9 cellular contexts compared by ENCODE assay signal in genomic region chr16:1181715-1182671, GRCh38. TPM values are rescaled to one million over a fixed set of nuclear protein-coding genes. Genes with fewer than 3 reads are reported as not detected.
DNase-seq lines count a peak whose midpoint lies in the region; ATAC-seq, FAIRE-seq and TF ChIP-seq lines count a peak whose summit lies in the region.
"Had no signal": no experiment of that assay in that cellular context is flagged by ENCODE, and none has a peak within 500 bp of the region (broad histone marks: within the 10 kb centered on the region; RNA-seq: fewer than 3 reads in every experiment).

No MANE protein-coding gene starts in this region.

- no peak for ATAC-seq in GM21447 (IDR thresholded peaks at IDR 0.05; ENCODE audit: unreplicated experiment)

- H3K9ac ChIP-seq in astrocyte (ENCODE audit: low read length) (peak overlapping the region; percentile 73), smooth muscle cell (ENCODE audit: low read depth) (no peak overlapping the region)

- peak overlapping the region; percentile 3 for H3K4me3 Mint-ChIP-seq in astrocyte (ENCODE audit: unreplicated experiment)

- H3K36me3 ChIP-seq in astrocyte (ENCODE audit: insufficient read depth, low read length) (no peaks in the 10 kb centered on the region), kidney epithelial cell (ENCODE audit: control insufficient read depth, insufficient read depth, low read length) (no peaks in the 10 kb centered on the region), smooth muscle cell (ENCODE audit: low read depth) (no peaks in the 10 kb centered on the region)

- TF ChIP-seq CTCF in astrocyte (IDR thresholded peaks at IDR 0.05; ENCODE audit: insufficient read depth, low read depth, low read length) = no peak
- peak; percentile 0 for TF ChIP-seq CTCF in kidney epithelial cell (IDR thresholded peaks at IDR 0.05; ENCODE audit: insufficient read depth, low read length, poor library complexity, severe bottlenecking)
- no peak for TF ChIP-seq CTCF in smooth muscle cell (IDR thresholded peaks at IDR 0.05; ENCODE audit: borderline replicate concordance, insufficient read depth, poor library complexity, severe bottlenecking)

- H2AFZ ChIP-seq in astrocyte (ENCODE audit: low read depth, low read length) = peak overlapping the region; percentile 42
- H2AFZ ChIP-seq in smooth muscle cell (ENCODE audit: low read depth) = no peak overlapping the region

- H3K27me3 Mint-ChIP-seq in astrocyte (ENCODE audit: low read depth, unreplicated experiment) = peaks cover 2% of the 10 kb centered on the region

- DNase-seq in HCEC 1CT (peak; percentile 63), astrocyte (ENCODE audit: low read depth) (peak; percentile 83), kidney epithelial cell (ENCODE audit: low read depth) (peak; percentile 69), smooth muscle cell (lab: John Stamatoyannopoulos, UW; ENCODE audit: unreplicated experiment) (peak; percentile 32), iPS-NIHi7 (ENCODE audit: extremely low spot score) (no peak), hippocampal formation (lab: John Stamatoyannopoulos, UW) (no peak), RPMI8226 (no peak)
- DNase-seq: stimulated activated CD4-positive, alpha-beta T cell treated with anti-CD3 and anti-CD28 coated beads, Interleukin-4, amount 100 ng/mL, for 24 hours had no signal

- H3K4me3 ChIP-seq in astrocyte (ENCODE audit: insufficient read depth, low read depth, low read length) (peak overlapping the region; percentile 5), kidney epithelial cell (ENCODE audit: low read depth, low read length) (no peak overlapping the region), smooth muscle cell (no peak overlapping the region)

- H3K9me3 ChIP-seq in astrocyte (ENCODE audit: insufficient read depth, low read depth, low read length) (no peaks in the 10 kb centered on the region), smooth muscle cell (replicated peaks; ENCODE audit: low read depth) (no peaks in the 10 kb centered on the region)

- no peaks in the 10 kb centered on the region for H3F3A ChIP-seq in smooth muscle cell (ENCODE audit: low read depth)

- peak overlapping the region; percentile 83 for H3K4me2 ChIP-seq in astrocyte (ENCODE audit: low read length)
- H3K4me2 ChIP-seq in smooth muscle cell = peak overlapping the region; percentile 68

- peak overlapping the region; percentile 77 for H3K27ac Mint-ChIP-seq in astrocyte (ENCODE audit: unreplicated experiment)

- H3K9me3 Mint-ChIP-seq in astrocyte (ENCODE audit: unreplicated experiment) = peaks cover 2% of the 10 kb centered on the region

- no peak for FAIRE-seq in astrocyte (lab: Jason Lieb, UNC)

- peak overlapping the region; percentile 68 for H3K27ac ChIP-seq in astrocyte (ENCODE audit: low read depth, low read length)
- no peak overlapping the region for H3K27ac ChIP-seq in smooth muscle cell (ENCODE audit: low read depth)

- no peaks in the 10 kb centered on the region for H3K27me3 ChIP-seq in astrocyte (ENCODE audit: insufficient read depth, low read length)
- peaks cover 8% of the 10 kb centered on the region for H3K27me3 ChIP-seq in kidney epithelial cell (ENCODE audit: control insufficient read depth, insufficient read depth, low read length)
- no peaks in the 10 kb centered on the region for H3K27me3 ChIP-seq in smooth muscle cell (ENCODE audit: low read depth)

- H3K4me1 ChIP-seq in astrocyte (ENCODE audit: insufficient read depth, low read length) = peaks cover 34% of the 10 kb centered on the region
- no peaks in the 10 kb centered on the region for H3K4me1 ChIP-seq in smooth muscle cell (ENCODE audit: low read depth)

- peaks cover 2% of the 10 kb centered on the region for H3K79me2 ChIP-seq in astrocyte (ENCODE audit: insufficient read depth, low read length)
- no peaks in the 10 kb centered on the region for H3K79me2 ChIP-seq in smooth muscle cell (ENCODE audit: low read depth)

- 54% methylated on average over 31 of the region's 44 CpGs for WGBS in smooth muscle cell (ENCODE audit: low lambda C conversion rate)

- H4K20me1 ChIP-seq in astrocyte (ENCODE audit: insufficient read depth, low read length) = peaks cover 3% of the 10 kb centered on the region
- H4K20me1 ChIP-seq in smooth muscle cell (ENCODE audit: low read depth) = no peaks in the 10 kb centered on the region

- H3K4me1 Mint-ChIP-seq in astrocyte (ENCODE audit: low read depth, unreplicated experiment) = peaks cover 8% of the 10 kb centered on the region

- H3K36me3 Mint-ChIP-seq in astrocyte (ENCODE audit: low read depth, unreplicated experiment) = peaks cover 4% of the 10 kb centered on the region

RNA-seq across cellular contexts. Expression of gene CACNA1H, which starts 29.1 kb away (rescaled TPM):
- total RNA-seq in astrocyte (21.7 and 30.5 TPM in 2 replicates), kidney epithelial cell (6.7 and 8.9 TPM in 2 replicates), smooth muscle cell (1.7 TPM in 2 replicates)
- 1.4 and 2.6 TPM in 2 replicates for polyA plus RNA-seq in smooth muscle cell

RNA-seq across cellular contexts. Expression of gene TPSG1, which starts 43.1 kb away (rescaled TPM):
- total RNA-seq in astrocyte = not detected in 2 replicates
- not detected in 2 replicates for total RNA-seq in kidney epithelial cell
- total RNA-seq in smooth muscle cell = not detected in 2 replicates
- polyA plus RNA-seq in smooth muscle cell = not detected in 2 replicates

RNA-seq across cellular contexts. Expression of gene TPSB2, which starts 48.0 kb away (rescaled TPM):
- not detected in 2 replicates for total RNA-seq in astrocyte
- not detected in 2 replicates for total RNA-seq in kidney epithelial cell
- total RNA-seq in smooth muscle cell = not detected in 2 replicates
- not detected in 2 replicates for polyA plus RNA-seq in smooth muscle cell

RNA-seq across cellular contexts. Expression of gene TPSAB1, which starts 58.5 kb away (rescaled TPM):
- total RNA-seq in astrocyte (not detected in 2 replicates), kidney epithelial cell (not detected in 2 replicates), smooth muscle cell (not detected in 2 replicates)
- polyA plus RNA-seq in smooth muscle cell = not detected in 2 replicates

Comparison
In these comparisons a context has a peak if more than half of its experiments do, and no peak if none do; other contexts are left out.
1. DNase-seq: peak in HCEC 1CT (single experiment), astrocyte (single experiment), kidney epithelial cell (single experiment) and smooth muscle cell (single experiment); none in iPS-NIHi7 (single experiment), hippocampal formation (0 of 2) and RPMI8226 (single experiment).